Comparison of ENCODE assay signal across 9 cellular contexts in the genomic region with DNA sequence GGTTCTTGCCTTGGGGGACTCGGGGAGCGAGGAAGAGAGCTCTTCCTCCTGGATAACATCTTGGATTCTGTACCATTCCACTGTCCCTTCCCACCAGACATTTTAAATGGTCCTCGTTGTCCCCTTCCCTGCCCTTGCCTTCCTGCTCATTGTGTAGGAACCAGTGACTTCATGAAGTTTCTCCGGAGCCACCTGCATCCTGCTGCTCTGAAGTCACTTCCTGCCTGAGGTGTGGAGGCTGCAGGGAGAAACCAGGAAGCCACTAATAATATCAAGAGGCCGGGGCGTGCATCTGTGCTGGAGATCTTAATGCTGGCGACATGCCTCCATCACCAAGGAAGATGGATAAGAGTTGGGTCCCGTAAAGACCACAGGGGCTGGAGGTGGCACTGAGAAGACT. TPM values are rescaled to one million over a fixed set of nuclear protein-coding genes. Genes with fewer than 3 reads are reported as not detected.
DNase-seq lines count a peak whose midpoint lies in the region; ATAC-seq, FAIRE-seq and TF ChIP-seq lines count a peak whose summit lies in the region.
"Had no signal": no experiment of that assay in that cellular context is flagged by ENCODE, and none has a peak within 500 bp of the region (broad histone marks: within the 10 kb centered on the region; RNA-seq: fewer than 3 reads in every experiment).

No MANE protein-coding gene starts in this region.

- peaks cover 46% of the 10 kb centered on the region for H3K4me1 Mint-ChIP-seq in activated naive CD4-positive, alpha-beta T cell treated with anti-CD3 and anti-CD28 coated beads for 36 hours (ENCODE audit: low read depth)
- H3K4me1 Mint-ChIP-seq in immature natural killer cell, result peaks cover 77 to 89% of the 10 kb centered on the region in 2 donors

- H3K27ac ChIP-seq in liver (ENCODE audit: low read depth in 1 of 2, low read length in 2 of 2) (peak overlapping the region in 1 of 2 donors; percentile 31), HepG2 (ENCODE audit: extremely low read length, insufficient read depth, low read length) (no peak overlapping the region), upper lobe of left lung (peak overlapping the region; percentile 63 to 83 (median 72))

- no peaks in the 10 kb centered on the region for H3K79me2 ChIP-seq in HepG2 (ENCODE audit: insufficient read depth, low read length)

- H3K9me3 ChIP-seq in liver (ENCODE audit: control insufficient read depth in 4 of 4, low read length in 3 of 4) (no peaks in the 10 kb centered on the region), HepG2 (ENCODE audit: low read length) (no peaks in the 10 kb centered on the region), upper lobe of left lung (no peaks in the 10 kb centered on the region)

- FAIRE-seq in HepG2 (lab: Jason Lieb, UNC), result no peak

- TF ChIP-seq POLR2A in HepG2 (IDR thresholded peaks at IDR 0.05; ENCODE audit: insufficient read depth in 1 of 2, low read depth in 2 of 2, low read length in 2 of 2), result no peak
- peak in 1 of 4 donors; percentile 19 for TF ChIP-seq POLR2A in upper lobe of left lung (IDR thresholded peaks at IDR 0.05)

- ATAC-seq in HepG2, result no peak
- ATAC-seq in upper lobe of left lung (ENCODE audit: low FRiP score in 2 of 2), result no peak
- no peak for ATAC-seq in GM21619 (IDR thresholded peaks at IDR 0.05; ENCODE audit: unreplicated experiment)
- no peak for ATAC-seq in GM21515 (IDR thresholded peaks at IDR 0.05; ENCODE audit: unreplicated experiment)
- ATAC-seq in GM19463 (IDR thresholded peaks at IDR 0.05; ENCODE audit: unreplicated experiment), result no peak

- H3K9me3 Mint-ChIP-seq in activated naive CD4-positive, alpha-beta T cell treated with anti-CD3 and anti-CD28 coated beads for 36 hours, result peaks cover 4% of the 10 kb centered on the region
- H3K9me3 Mint-ChIP-seq in immature natural killer cell, result no peaks in the 10 kb centered on the region

- no peak overlapping the region for H3K4me3 ChIP-seq in liver (ENCODE audit: low read depth in 1 of 3, low read length in 3 of 3)
- no peak overlapping the region for H3K4me3 ChIP-seq in HepG2 (replicated peaks in 1 of 3; ENCODE audit: insufficient read depth in 1 of 3, low read depth in 2 of 3, low read length in 3 of 3)
- no peak overlapping the region for H3K4me3 ChIP-seq in upper lobe of left lung
- H3K4me3 ChIP-seq: coronary artery had no signal

- H3K27ac Mint-ChIP-seq in activated naive CD4-positive, alpha-beta T cell treated with anti-CD3 and anti-CD28 coated beads for 36 hours, result peak overlapping the region; percentile 89
- H3K27ac Mint-ChIP-seq in immature natural killer cell, result peak overlapping the region; percentile 4 to 86 (median 59)

- H4K20me1 ChIP-seq in HepG2 (ENCODE audit: insufficient read depth, low read length), result no peaks in the 10 kb centered on the region

- 74% methylated on average over 8 of the region's 8 CpGs for WGBS in liver
- WGBS in HepG2 (ENCODE audit: low lambda C conversion rate), result 78% methylated on average over 8 of the region's 8 CpGs
- WGBS in upper lobe of left lung, 2 donors, result 40 to 60% methylated on average over 8 of the region's 8 CpGs

- H2AFZ ChIP-seq in HepG2 (ENCODE audit: low read length), result no peak overlapping the region

- no peak overlapping the region for H3K4me2 ChIP-seq in HepG2 (ENCODE audit: low read depth, low read length)

- peaks cover 4% of the 10 kb centered on the region for H3K36me3 Mint-ChIP-seq in activated naive CD4-positive, alpha-beta T cell treated with anti-CD3 and anti-CD28 coated beads for 36 hours (ENCODE audit: low read depth)
- no peaks in the 10 kb centered on the region for H3K36me3 Mint-ChIP-seq in immature natural killer cell

- no peak for DNase-seq in HepG2 (ENCODE audit: low spot score)
- peak; percentile 85 for DNase-seq in activated naive CD4-positive, alpha-beta T cell treated with anti-CD3 and anti-CD28 coated beads for 36 hours
- no peak for DNase-seq in immature natural killer cell
- DNase-seq in upper lobe of left lung, result peak in 1 of 2 donors; percentile 59

- H3K27me3 ChIP-seq in liver (ENCODE audit: control insufficient read depth in 4 of 4, insufficient read depth in 4 of 4, low read length in 3 of 4) (no peaks in the 10 kb centered on the region), HepG2 (ENCODE audit: control insufficient read depth in 1 of 2, insufficient read depth in 2 of 2, low read length in 2 of 2) (peaks cover 1 to 24% of the 10 kb centered on the region in 2 experiments; a peak in 3 of 5 replicates), upper lobe of left lung (no peaks in the 10 kb centered on the region)

- H3K4me3 Mint-ChIP-seq in activated naive CD4-positive, alpha-beta T cell treated with anti-CD3 and anti-CD28 coated beads for 36 hours, result peak overlapping the region; percentile 66
- peak overlapping the region; percentile 48 to 66 (median 54) for H3K4me3 Mint-ChIP-seq in immature natural killer cell

- H3K9ac ChIP-seq in liver (ENCODE audit: low read depth in 1 of 2, low read length in 2 of 2) (no peak overlapping the region), HepG2 (ENCODE audit: insufficient read depth, low read depth, low read length) (no peak overlapping the region)

- POLR2A ChIA-PET in HepG2 (lab: Yijun Ruan, JAX), result no interaction called here

- no peaks in the 10 kb centered on the region for H3K27me3 Mint-ChIP-seq in activated naive CD4-positive, alpha-beta T cell treated with anti-CD3 and anti-CD28 coated beads for 36 hours (ENCODE audit: low read depth)
- peaks cover 0 to 3% (median 2%) of the 10 kb centered on the region in 3 donors for H3K27me3 Mint-ChIP-seq in immature natural killer cell (ENCODE audit: low read depth in 3 of 3)

- TF ChIP-seq CTCF in liver (IDR thresholded peaks at IDR 0.05; ENCODE audit: low read depth, low read length, missing input control) (no peak), HepG2 (CRISPR knock-in tag; IDR thresholded peaks at IDR 0.05) (no peak), upper lobe of left lung (IDR thresholded peaks at IDR 0.05) (no peak)

- no peaks in the 10 kb centered on the region for H3K4me1 ChIP-seq in liver (ENCODE audit: control insufficient read depth in 4 of 4, insufficient read depth in 4 of 4, low read length in 3 of 4)
- peaks cover 29% of the 10 kb centered on the region for H3K4me1 ChIP-seq in HepG2 (ENCODE audit: insufficient read depth, low read length)
- peaks cover 22 to 42% (median 27%) of the 10 kb centered on the region in 4 donors for H3K4me1 ChIP-seq in upper lobe of left lung

- intact Hi-C loops in HepG2 (cut with micrococcal nuclease; ENCODE audit: unreplicated experiment), result loop anchor here (10.0 kb wide), 1 partner anchor 185 kb away; no protein-coding TSS in a partner anchor
- intact Hi-C loops in activated naive CD4-positive, alpha-beta T cell treated with anti-CD3 and anti-CD28 coated beads for 36 hours (cut with micrococcal nuclease), result no loop called here

- TF ChIP-seq EP300 in HepG2 (IDR thresholded peaks at IDR 0.05; ENCODE audit: low read depth in 2 of 2, low read length in 2 of 2) (no peak), HepG2 (CRISPR knock-in tag; IDR thresholded peaks at IDR 0.05; ENCODE audit: borderline replicate concordance) (no peak), upper lobe of left lung (IDR thresholded peaks at IDR 0.05) (peak in 3 of 4 donors; percentile 42 to 74 (median 68))

- no TSS peak for BruUV-seq in HepG2 (replicated peaks; lab: Mats Ljungman, UMichigan)

- TF ChIP-seq RAD21 in liver (IDR thresholded peaks at IDR 0.05) (no peak), HepG2 (CRISPR knock-in tag; IDR thresholded peaks at IDR 0.05) (no peak)

- CTCF ChIA-PET in HepG2 (lab: Yijun Ruan, JAX; ENCODE audit: low intra/inter-chr PET ratio, low total read pairs), result no interaction called here
- CTCF ChIA-PET in activated naive CD4-positive, alpha-beta T cell treated with anti-CD3 and anti-CD28 coated beads for 36 hours (lab: Charles Lee), result interaction anchor here (1.3 kb wide), 1 partner anchor 16 kb away, joined by 3 read pairs; no protein-coding TSS in a partner anchor

- in situ Hi-C loops in HepG2 (cut with HindIII; ENCODE audit: extremely low pct_ligation_motif_present, low pct_unique_long_range_greater_than_20kb), result no loop called here

- H3K36me3 ChIP-seq in liver (ENCODE audit: control insufficient read depth in 4 of 4, insufficient read depth in 3 of 4, low read depth in 1 of 4, low read length in 3 of 4) (peaks cover 0 to 1% (median 0%) of the 10 kb centered on the region in 4 donors), HepG2 (replicated peaks in 1 of 2; ENCODE audit: control insufficient read depth in 1 of 2, insufficient read depth in 2 of 2, low read length in 2 of 2) (no peaks in the 10 kb centered on the region), upper lobe of left lung (peaks cover 0 to 19% (median 0%) of the 10 kb centered on the region in 4 donors)

RNA-seq across cellular contexts. Expression of gene SLC16A13, which starts 6.2 kb away (rescaled TPM):
- total RNA-seq in liver (10 to 100 TPM in 1 of 2 donors, 1 to 10 TPM in 1; 2.3 to 26.6 TPM), HepG2 (2016; rRNA removed; fragmentation: Illumina TruSeq; extraction: Trizol) (1.9 and 3.0 TPM in 2 replicates), upper lobe of left lung (10 to 100 TPM in 4 of 6 donors, 1 to 10 TPM in 2; 2.3 to 26.2 (median 10.7) TPM)
- polyA plus RNA-seq in liver (10 to 100 TPM; 33.3 to 43.2 TPM), HepG2 (2011; rRNA removed) (2.2 and 3.4 TPM in 2 replicates), immature natural killer cell (1 to 10 TPM in 2 of 3 donors, under 1 TPM in 1; 0.49 to 2.6 (median 2.1) TPM)
- 0.51 and 0.71 TPM in 2 replicates for total RNA-seq in HepG2 (2016; cell fraction: cytosol; rRNA removed; fragmentation: Illumina TruSeq; extraction: Trizol; ENCODE audit: low read depth)
- total RNA-seq in HepG2 (2016; cell fraction: insoluble cytoplasmic fraction; rRNA removed; fragmentation: Illumina TruSeq; extraction: Trizol), result 1.8 and 3.1 TPM in 2 replicates
- total RNA-seq in HepG2 (2016; cell fraction: membrane; rRNA removed; fragmentation: Illumina TruSeq; extraction: Trizol), result 1.5 and 1.6 TPM in 2 replicates
- 5.5 and 6.1 TPM in 2 replicates for total RNA-seq in HepG2 (2016; cell fraction: nucleus; rRNA removed; fragmentation: Illumina TruSeq; extraction: Trizol)
- 2.1 and 2.2 TPM in 2 replicates for polyA plus RNA-seq in HepG2 (2011; cell fraction: cytosol; rRNA removed)
- polyA plus RNA-seq in HepG2 (2011; cell fraction: nucleus; rRNA removed), result 6.8 and 9.2 TPM in 2 replicates
- 5.4 and 8.2 TPM in 2 replicates for polyA plus RNA-seq in HepG2 (2012)
- 0.70 and 1.4 TPM in 2 replicates for polyA plus RNA-seq in HepG2 (2016; cell fraction: cytosol; fragmentation: Illumina TruSeq; extraction: Trizol; ENCODE audit: low read depth)
- 5.9 and 6.3 TPM in 2 replicates for polyA plus RNA-seq in HepG2 (2016; cell fraction: insoluble cytoplasmic fraction; fragmentation: Illumina TruSeq; extraction: Trizol; ENCODE audit: low read depth)
- 1.7 TPM in 2 replicates for polyA plus RNA-seq in HepG2 (2016; cell fraction: membrane; fragmentation: Illumina TruSeq; extraction: Trizol; ENCODE audit: low read depth)
- polyA plus RNA-seq in HepG2 (2016; cell fraction: nucleus; fragmentation: Illumina TruSeq; extraction: Trizol; ENCODE audit: insufficient read depth, low read depth), result 15.2 and 15.6 TPM in 2 replicates
- 4.8 and 7.6 TPM in 2 replicates for polyA minus RNA-seq in HepG2 (2011; rRNA and poly(A)+ RNA removed; ENCODE audit: low replicate concordance)
- polyA minus RNA-seq in HepG2 (2011; cell fraction: cytosol; rRNA and poly(A)+ RNA removed), result 2.9 and 4.4 TPM in 2 replicates
- polyA minus RNA-seq in HepG2 (2011; cell fraction: nucleus; rRNA and poly(A)+ RNA removed), result 3.1 and 5.2 TPM in 2 replicates
- total RNA-seq in activated naive CD4-positive, alpha-beta T cell treated with anti-CD3 and anti-CD28 coated beads for 36 hours, result 1 to 10 TPM; 4.1 to 5.3 TPM

RNA-seq across cellular contexts. Expression of gene BCL6B, which starts 6.8 kb away (rescaled TPM):
- total RNA-seq in liver (1 to 10 TPM; 1.1 to 5.7 TPM), HepG2 (2016; rRNA removed; fragmentation: Illumina TruSeq; extraction: Trizol) (not detected in 2 replicates), upper lobe of left lung (10 to 100 TPM in 3 of 6 donors, 1 to 10 TPM in 3; 2.1 to 83.1 (median 9.4) TPM)
- polyA plus RNA-seq in liver (1 to 10 TPM; 1.7 to 1.8 TPM), HepG2 (2011; rRNA removed) (not detected in 2 replicates), immature natural killer cell (under 1 TPM in 1 of 3 donors, not detected in 2; 0.10 TPM)
- not detected in 2 replicates for total RNA-seq in HepG2 (2016; cell fraction: cytosol; rRNA removed; fragmentation: Illumina TruSeq; extraction: Trizol; ENCODE audit: low read depth)
- total RNA-seq in HepG2 (2016; cell fraction: insoluble cytoplasmic fraction; rRNA removed; fragmentation: Illumina TruSeq; extraction: Trizol), result not detected in 2 replicates
- not detected in 2 replicates for total RNA-seq in HepG2 (2016; cell fraction: membrane; rRNA removed; fragmentation: Illumina TruSeq; extraction: Trizol)
- total RNA-seq in HepG2 (2016; cell fraction: nucleus; rRNA removed; fragmentation: Illumina TruSeq; extraction: Trizol), result not detected in 2 replicates
- polyA plus RNA-seq in HepG2 (2011; cell fraction: cytosol; rRNA removed), result not detected in 2 replicates
- not detected in 2 replicates for polyA plus RNA-seq in HepG2 (2011; cell fraction: nucleus; rRNA removed)
- polyA plus RNA-seq in HepG2 (2012), result not detected in 2 replicates
- polyA plus RNA-seq in HepG2 (2016; cell fraction: cytosol; fragmentation: Illumina TruSeq; extraction: Trizol; ENCODE audit: low read depth), result not detected in 2 replicates
- not detected in 2 replicates for polyA plus RNA-seq in HepG2 (2016; cell fraction: insoluble cytoplasmic fraction; fragmentation: Illumina TruSeq; extraction: Trizol; ENCODE audit: low read depth)
- not detected in 2 replicates for polyA plus RNA-seq in HepG2 (2016; cell fraction: membrane; fragmentation: Illumina TruSeq; extraction: Trizol; ENCODE audit: low read depth)
- polyA plus RNA-seq in HepG2 (2016; cell fraction: nucleus; fragmentation: Illumina TruSeq; extraction: Trizol; ENCODE audit: insufficient read depth, low read depth), result not detected in 2 replicates
- polyA minus RNA-seq in HepG2 (2011; rRNA and poly(A)+ RNA removed; ENCODE audit: low replicate concordance), result not detected in 2 replicates
- not detected in 2 replicates for polyA minus RNA-seq in HepG2 (2011; cell fraction: cytosol; rRNA and poly(A)+ RNA removed)
- not detected in 2 replicates for polyA minus RNA-seq in HepG2 (2011; cell fraction: nucleus; rRNA and poly(A)+ RNA removed)
- under 1 TPM; 0.62 to 0.74 TPM for total RNA-seq in activated naive CD4-positive, alpha-beta T cell treated with anti-CD3 and anti-CD28 coated beads for 36 hours

RNA-seq across cellular contexts. Expression of gene SLC16A11, which starts 14.2 kb away (rescaled TPM):
- total RNA-seq in liver (1 to 10 TPM; 1.7 to 3.3 TPM), HepG2 (2016; rRNA removed; fragmentation: Illumina TruSeq; extraction: Trizol) (not detected in 2 replicates), upper lobe of left lung (10 to 100 TPM in 2 of 6 donors, 1 to 10 TPM in 4; 2.7 to 35.0 (median 6.1) TPM)
- polyA plus RNA-seq in liver (1 to 10 TPM; 3.0 to 8.2 TPM), HepG2 (2011; rRNA removed) (not detected in 2 replicates), immature natural killer cell (1 to 10 TPM; 1.2 to 3.9 (median 3.1) TPM)
- total RNA-seq in HepG2 (2016; cell fraction: cytosol; rRNA removed; fragmentation: Illumina TruSeq; extraction: Trizol; ENCODE audit: low read depth), result not detected in 2 replicates
- total RNA-seq in HepG2 (2016; cell fraction: insoluble cytoplasmic fraction; rRNA removed; fragmentation: Illumina TruSeq; extraction: Trizol), result not detected in 2 replicates
- not detected in 2 replicates for total RNA-seq in HepG2 (2016; cell fraction: membrane; rRNA removed; fragmentation: Illumina TruSeq; extraction: Trizol)
- total RNA-seq in HepG2 (2016; cell fraction: nucleus; rRNA removed; fragmentation: Illumina TruSeq; extraction: Trizol), result not detected in 2 replicates
- polyA plus RNA-seq in HepG2 (2011; cell fraction: cytosol; rRNA removed), result not detected in 2 replicates
- polyA plus RNA-seq in HepG2 (2011; cell fraction: nucleus; rRNA removed), result not detected in 2 replicates
- polyA plus RNA-seq in HepG2 (2012), result 0.27 and 0.29 TPM in 2 replicates
- not detected in 2 replicates for polyA plus RNA-seq in HepG2 (2016; cell fraction: cytosol; fragmentation: Illumina TruSeq; extraction: Trizol; ENCODE audit: low read depth)
- not detected in 2 replicates for polyA plus RNA-seq in HepG2 (2016; cell fraction: insoluble cytoplasmic fraction; fragmentation: Illumina TruSeq; extraction: Trizol; ENCODE audit: low read depth)
- not detected in 2 replicates for polyA plus RNA-seq in HepG2 (2016; cell fraction: membrane; fragmentation: Illumina TruSeq; extraction: Trizol; ENCODE audit: low read depth)
- polyA plus RNA-seq in HepG2 (2016; cell fraction: nucleus; fragmentation: Illumina TruSeq; extraction: Trizol; ENCODE audit: insufficient read depth, low read depth), result not detected in 2 replicates
- polyA minus RNA-seq in HepG2 (2011; rRNA and poly(A)+ RNA removed; ENCODE audit: low replicate concordance), result not detected in 2 replicates
- polyA minus RNA-seq in HepG2 (2011; cell fraction: cytosol; rRNA and poly(A)+ RNA removed), result not detected in 2 replicates
- not detected in 2 replicates for polyA minus RNA-seq in HepG2 (2011; cell fraction: nucleus; rRNA and poly(A)+ RNA removed)
- under 1 TPM; 0.30 to 0.64 TPM for total RNA-seq in activated naive CD4-positive, alpha-beta T cell treated with anti-CD3 and anti-CD28 coated beads for 36 hours

RNA-seq across cellular contexts. Expression of gene RNASEK, which starts 17.2 kb away (rescaled TPM):
- total RNA-seq in liver (10 to 100 TPM; 13.5 to 65.5 TPM), HepG2 (2016; rRNA removed; fragmentation: Illumina TruSeq; extraction: Trizol) (41.5 and 57.2 TPM in 2 replicates), upper lobe of left lung (100 to 1,000 TPM in 5 of 6 donors, 10 to 100 TPM in 1; 85.9 to 304 (median 175) TPM)
- polyA plus RNA-seq in liver (100 to 1,000 TPM; 196 to 384 TPM), HepG2 (2011; rRNA removed) (113 and 121 TPM in 2 replicates), immature natural killer cell (100 to 1,000 TPM; 449 to 922 (median 670) TPM)
- 41.7 and 49.8 TPM in 2 replicates for total RNA-seq in HepG2 (2016; cell fraction: cytosol; rRNA removed; fragmentation: Illumina TruSeq; extraction: Trizol; ENCODE audit: low read depth)
- 33.3 and 56.0 TPM in 2 replicates for total RNA-seq in HepG2 (2016; cell fraction: insoluble cytoplasmic fraction; rRNA removed; fragmentation: Illumina TruSeq; extraction: Trizol)
- 52.1 and 66.6 TPM in 2 replicates for total RNA-seq in HepG2 (2016; cell fraction: membrane; rRNA removed; fragmentation: Illumina TruSeq; extraction: Trizol)
- 29.6 and 42.0 TPM in 2 replicates for total RNA-seq in HepG2 (2016; cell fraction: nucleus; rRNA removed; fragmentation: Illumina TruSeq; extraction: Trizol)
- 136 and 149 TPM in 2 replicates for polyA plus RNA-seq in HepG2 (2011; cell fraction: cytosol; rRNA removed)
- polyA plus RNA-seq in HepG2 (2011; cell fraction: nucleus; rRNA removed), result 49.9 and 54.4 TPM in 2 replicates
- 189 and 246 TPM in 2 replicates for polyA plus RNA-seq in HepG2 (2012)
- polyA plus RNA-seq in HepG2 (2016; cell fraction: cytosol; fragmentation: Illumina TruSeq; extraction: Trizol; ENCODE audit: low read depth), result 191 and 227 TPM in 2 replicates
- 118 and 137 TPM in 2 replicates for polyA plus RNA-seq in HepG2 (2016; cell fraction: insoluble cytoplasmic fraction; fragmentation: Illumina TruSeq; extraction: Trizol; ENCODE audit: low read depth)
- polyA plus RNA-seq in HepG2 (2016; cell fraction: membrane; fragmentation: Illumina TruSeq; extraction: Trizol; ENCODE audit: low read depth), result 209 and 217 TPM in 2 replicates
- polyA plus RNA-seq in HepG2 (2016; cell fraction: nucleus; fragmentation: Illumina TruSeq; extraction: Trizol; ENCODE audit: insufficient read depth, low read depth), result 191 and 216 TPM in 2 replicates
- polyA minus RNA-seq in HepG2 (2011; rRNA and poly(A)+ RNA removed; ENCODE audit: low replicate concordance), result 81.4 and 128 TPM in 2 replicates
- polyA minus RNA-seq in HepG2 (2011; cell fraction: cytosol; rRNA and poly(A)+ RNA removed), result 63.8 and 65.2 TPM in 2 replicates
- polyA minus RNA-seq in HepG2 (2011; cell fraction: nucleus; rRNA and poly(A)+ RNA removed), result 32.3 and 33.3 TPM in 2 replicates
- 100 to 1,000 TPM; 120 to 130 TPM for total RNA-seq in activated naive CD4-positive, alpha-beta T cell treated with anti-CD3 and anti-CD28 coated beads for 36 hours

RNA-seq across cellular contexts. Expression of gene ALOX12, which starts 33.8 kb away (rescaled TPM):
- total RNA-seq in liver (1 to 10 TPM in 1 of 2 donors, not detected in 1; 3.1 TPM), HepG2 (2016; rRNA removed; fragmentation: Illumina TruSeq; extraction: Trizol) (not detected in 2 replicates), upper lobe of left lung (1 to 10 TPM in 2 of 6 donors, under 1 TPM in 4; 0.26 to 3.1 (median 0.46) TPM)
- polyA plus RNA-seq in liver (under 1 TPM; 0.03 to 0.24 TPM), HepG2 (2011; rRNA removed) (not detected in 2 replicates), immature natural killer cell (under 1 TPM; 0.24 to 0.92 (median 0.83) TPM)
- not detected in 2 replicates for total RNA-seq in HepG2 (2016; cell fraction: cytosol; rRNA removed; fragmentation: Illumina TruSeq; extraction: Trizol; ENCODE audit: low read depth)
- total RNA-seq in HepG2 (2016; cell fraction: insoluble cytoplasmic fraction; rRNA removed; fragmentation: Illumina TruSeq; extraction: Trizol), result not detected in 2 replicates
- total RNA-seq in HepG2 (2016; cell fraction: membrane; rRNA removed; fragmentation: Illumina TruSeq; extraction: Trizol), result not detected in 2 replicates
- total RNA-seq in HepG2 (2016; cell fraction: nucleus; rRNA removed; fragmentation: Illumina TruSeq; extraction: Trizol), result not detected in 2 replicates
- polyA plus RNA-seq in HepG2 (2011; cell fraction: cytosol; rRNA removed), result not detected in 2 replicates
- polyA plus RNA-seq in HepG2 (2011; cell fraction: nucleus; rRNA removed), result not detected in 2 replicates
- polyA plus RNA-seq in HepG2 (2012), result 0.60 and 0.94 TPM in 2 replicates
- polyA plus RNA-seq in HepG2 (2016; cell fraction: cytosol; fragmentation: Illumina TruSeq; extraction: Trizol; ENCODE audit: low read depth), result not detected in 2 replicates
- polyA plus RNA-seq in HepG2 (2016; cell fraction: insoluble cytoplasmic fraction; fragmentation: Illumina TruSeq; extraction: Trizol; ENCODE audit: low read depth), result not detected in 2 replicates
- polyA plus RNA-seq in HepG2 (2016; cell fraction: membrane; fragmentation: Illumina TruSeq; extraction: Trizol; ENCODE audit: low read depth), result not detected in 2 replicates
- polyA plus RNA-seq in HepG2 (2016; cell fraction: nucleus; fragmentation: Illumina TruSeq; extraction: Trizol; ENCODE audit: insufficient read depth, low read depth), result not detected in 2 replicates
- polyA minus RNA-seq in HepG2 (2011; rRNA and poly(A)+ RNA removed; ENCODE audit: low replicate concordance), result not detected in 2 replicates
- polyA minus RNA-seq in HepG2 (2011; cell fraction: cytosol; rRNA and poly(A)+ RNA removed), result not detected in 2 replicates
- not detected in 2 replicates for polyA minus RNA-seq in HepG2 (2011; cell fraction: nucleus; rRNA and poly(A)+ RNA removed)
- total RNA-seq in activated naive CD4-positive, alpha-beta T cell treated with anti-CD3 and anti-CD28 coated beads for 36 hours, result not detected
